ENCODE assay signal across 1 cellular context in the genomic region with DNA sequence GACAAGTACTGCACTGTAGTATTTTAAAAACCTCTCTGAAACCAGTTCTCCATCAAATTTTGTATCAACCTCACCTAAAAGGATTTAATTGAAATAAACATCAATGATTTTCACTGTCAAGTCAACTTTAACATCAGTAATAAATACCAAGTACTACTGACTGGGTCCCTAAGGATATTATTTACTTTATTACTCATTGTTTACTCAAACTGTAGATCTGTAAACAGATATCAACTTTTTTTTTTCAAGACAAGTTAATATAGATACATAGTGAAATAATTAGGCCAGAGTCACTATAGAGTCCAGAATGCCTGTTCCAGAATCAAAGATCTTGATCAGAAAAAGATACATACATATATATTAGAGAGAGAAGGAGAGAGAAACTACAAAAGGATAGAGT.
TF ChIP-seq lines count a peak whose summit lies in the region.

No MANE protein-coding gene starts in this region.

TF ChIP-seq in HepG2, 621 proteins besides CTCF, POLR2A, EP300 and RAD21:
- TF ChIP-seq FOXA3 (CRISPR knock-in tag; IDR thresholded peaks at IDR 0.05) (peak; percentile 47), ZFP36 (IDR thresholded peaks at IDR 0.05; ENCODE audit: borderline replicate concordance, low read depth, low read length, partially characterized antibody) (no peak), ZNF3 (CRISPR knock-in tag; IDR thresholded peaks at IDR 0.05) (no peak), MIXL1 (CRISPR knock-in tag; IDR thresholded peaks at IDR 0.05) (no peak), ZNF337 (CRISPR knock-in tag; IDR thresholded peaks at IDR 0.05; ENCODE audit: borderline replicate concordance, low read depth) (no peak), CBX5 (CRISPR knock-in tag; IDR thresholded peaks at IDR 0.05; ENCODE audit: borderline replicate concordance) (no peak), LCORL (IDR thresholded peaks at IDR 0.05) (no peak), LCORL (CRISPR knock-in tag; IDR thresholded peaks at IDR 0.05) (no peak)
- TF ChIP-seq, protein P1, sequence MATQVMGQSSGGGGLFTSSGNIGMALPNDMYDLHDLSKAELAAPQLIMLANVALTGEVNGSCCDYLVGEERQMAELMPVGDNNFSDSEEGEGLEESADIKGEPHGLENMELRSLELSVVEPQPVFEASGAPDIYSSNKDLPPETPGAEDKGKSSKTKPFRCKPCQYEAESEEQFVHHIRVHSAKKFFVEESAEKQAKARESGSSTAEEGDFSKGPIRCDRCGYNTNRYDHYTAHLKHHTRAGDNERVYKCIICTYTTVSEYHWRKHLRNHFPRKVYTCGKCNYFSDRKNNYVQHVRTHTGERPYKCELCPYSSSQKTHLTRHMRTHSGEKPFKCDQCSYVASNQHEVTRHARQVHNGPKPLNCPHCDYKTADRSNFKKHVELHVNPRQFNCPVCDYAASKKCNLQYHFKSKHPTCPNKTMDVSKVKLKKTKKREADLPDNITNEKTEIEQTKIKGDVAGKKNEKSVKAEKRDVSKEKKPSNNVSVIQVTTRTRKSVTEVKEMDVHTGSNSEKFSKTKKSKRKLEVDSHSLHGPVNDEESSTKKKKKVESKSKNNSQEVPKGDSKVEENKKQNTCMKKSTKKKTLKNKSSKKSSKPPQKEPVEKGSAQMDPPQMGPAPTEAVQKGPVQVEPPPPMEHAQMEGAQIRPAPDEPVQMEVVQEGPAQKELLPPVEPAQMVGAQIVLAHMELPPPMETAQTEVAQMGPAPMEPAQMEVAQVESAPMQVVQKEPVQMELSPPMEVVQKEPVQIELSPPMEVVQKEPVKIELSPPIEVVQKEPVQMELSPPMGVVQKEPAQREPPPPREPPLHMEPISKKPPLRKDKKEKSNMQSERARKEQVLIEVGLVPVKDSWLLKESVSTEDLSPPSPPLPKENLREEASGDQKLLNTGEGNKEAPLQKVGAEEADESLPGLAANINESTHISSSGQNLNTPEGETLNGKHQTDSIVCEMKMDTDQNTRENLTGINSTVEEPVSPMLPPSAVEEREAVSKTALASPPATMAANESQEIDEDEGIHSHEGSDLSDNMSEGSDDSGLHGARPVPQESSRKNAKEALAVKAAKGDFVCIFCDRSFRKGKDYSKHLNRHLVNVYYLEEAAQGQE (IDR thresholded peaks at IDR 0.05; ENCODE audit: borderline replicate concordance in 1 of 2, low read depth in 1 of 2, low read length in 2 of 2) = no peak
